In genomic region chrX:153925387-153925738, GRCh38 we compare ENCODE assay signal across 8 cellular contexts. TPM values are rescaled to one million over a fixed set of nuclear protein-coding genes. Genes with fewer than 3 reads are reported as not detected.
DNase-seq lines count a peak whose midpoint lies in the region; ATAC-seq and TF ChIP-seq lines count a peak whose summit lies in the region.
"Had no signal": no experiment of that assay in that cellular context is flagged by ENCODE, and none has a peak within 500 bp of the region (broad histone marks: within the 10 kb centered on the region; RNA-seq: fewer than 3 reads in every experiment).

No MANE protein-coding gene starts in this region.

- no peaks in the 10 kb centered on the region for H3K27me3 Mint-ChIP-seq in effector memory CD8-positive, alpha-beta T cell

- H3K27ac Mint-ChIP-seq in effector memory CD8-positive, alpha-beta T cell, result peak overlapping the region; percentile 94 to 99

- H3K4me1 ChIP-seq in skeletal muscle tissue (ENCODE audit: control insufficient read depth in 3 of 3, insufficient read depth in 3 of 3, low read length in 3 of 3), result peaks cover 25 to 69% (median 44%) of the 10 kb centered on the region in 3 donors

- DNase-seq in NCI-H526 (lab: John Stamatoyannopoulos, UW) (peak; percentile 92 to 93), foreskin fibroblast (no peak), NCI-H226 (no peak), KG1 (lab: John Stamatoyannopoulos, UW) (no peak)
- DNase-seq in effector memory CD8-positive, alpha-beta T cell, result no peak
- DNase-seq: NCI-H446 treated with DMSO at 0.1 percent for 48 hours had no signal

- H3K9ac ChIP-seq in skeletal muscle tissue (ENCODE audit: low read depth in 1 of 3, low read length in 3 of 3), result no peak overlapping the region

- H3K4me1 Mint-ChIP-seq in effector memory CD8-positive, alpha-beta T cell (ENCODE audit: low read depth in 2 of 2), result peaks cover 23 to 36% of the 10 kb centered on the region in 2 donors

- peak overlapping the region; percentile 89 to 91 for H3K4me3 Mint-ChIP-seq in effector memory CD8-positive, alpha-beta T cell

- ATAC-seq in effector memory CD8-positive, alpha-beta T cell (replicated peaks), result no peak

- TF ChIP-seq CTCF in foreskin fibroblast (IDR thresholded peaks at IDR 0.05; ENCODE audit: low read depth, low read length), result no peak

- no peaks in the 10 kb centered on the region for H3K9me3 Mint-ChIP-seq in effector memory CD8-positive, alpha-beta T cell

- H3K27ac ChIP-seq in skeletal muscle tissue (ENCODE audit: low read depth, low read length), result peak overlapping the region; percentile 12

- TF ChIP-seq POLR2A in GM15510 (IDR thresholded peaks at IDR 0.05; ENCODE audit: borderline replicate concordance, extremely low read depth, insufficient read length), result peak; percentile 94

- peaks cover 49% of the 10 kb centered on the region for H3K36me3 Mint-ChIP-seq in effector memory CD8-positive, alpha-beta T cell (ENCODE audit: insufficient read depth)

- peaks cover 3 to 10% (median 3%) of the 10 kb centered on the region in 3 donors for H3K36me3 ChIP-seq in skeletal muscle tissue (ENCODE audit: control insufficient read depth in 3 of 3, insufficient read depth in 3 of 3, low read length in 3 of 3)

- H3K4me3 ChIP-seq in skeletal muscle tissue (ENCODE audit: low read length in 3 of 3) (peak overlapping the region; percentile 27 to 35 (median 30)), foreskin fibroblast (ENCODE audit: low read depth in 1 of 2, low read length in 2 of 2) (no peak overlapping the region)

- H3K27me3 ChIP-seq in skeletal muscle tissue (ENCODE audit: control insufficient read depth in 3 of 3, insufficient read depth in 3 of 3, low read length in 3 of 3), result peaks cover 0 to 8% (median 0%) of the 10 kb centered on the region in 3 donors

- H3K9me3 ChIP-seq in skeletal muscle tissue (ENCODE audit: control insufficient read depth in 3 of 3, low read length in 3 of 3), result no peaks in the 10 kb centered on the region

RNA-seq across cellular contexts. Expression of gene ARHGAP4, which starts 0.7 kb away (rescaled TPM):
- 25.1 TPM for total RNA-seq in skeletal muscle tissue

RNA-seq across cellular contexts. Expression of gene NAA10, which starts 9.5 kb away (rescaled TPM):
- 13.6 TPM for total RNA-seq in skeletal muscle tissue

RNA-seq across cellular contexts. Expression of gene RENBP, which starts 19.1 kb away (rescaled TPM):
- 5.7 TPM for total RNA-seq in skeletal muscle tissue

RNA-seq across cellular contexts. Expression of gene AVPR2, which starts 20.9 kb away (rescaled TPM):
- total RNA-seq in skeletal muscle tissue, result 1.0 TPM

RNA-seq across cellular contexts. Expression of gene L1CAM, which starts 39.4 kb away (rescaled TPM):
- total RNA-seq in skeletal muscle tissue, result 1.6 TPM

Comparison
In these comparisons a context has a peak if more than half of its experiments do, and no peak if none do; other contexts are left out.
1. DNase-seq: peak in NCI-H526 (2 of 2); none in effector memory CD8-positive, alpha-beta T cell (0 of 3), foreskin fibroblast (0 of 2), NCI-H226 (single experiment) and KG1 (single experiment).
2. H3K4me3 ChIP-seq: peak in skeletal muscle tissue (3 of 3); none in foreskin fibroblast (0 of 2).